Comparison of ENCODE assay signal across 12 cellular contexts in the genomic region with DNA sequence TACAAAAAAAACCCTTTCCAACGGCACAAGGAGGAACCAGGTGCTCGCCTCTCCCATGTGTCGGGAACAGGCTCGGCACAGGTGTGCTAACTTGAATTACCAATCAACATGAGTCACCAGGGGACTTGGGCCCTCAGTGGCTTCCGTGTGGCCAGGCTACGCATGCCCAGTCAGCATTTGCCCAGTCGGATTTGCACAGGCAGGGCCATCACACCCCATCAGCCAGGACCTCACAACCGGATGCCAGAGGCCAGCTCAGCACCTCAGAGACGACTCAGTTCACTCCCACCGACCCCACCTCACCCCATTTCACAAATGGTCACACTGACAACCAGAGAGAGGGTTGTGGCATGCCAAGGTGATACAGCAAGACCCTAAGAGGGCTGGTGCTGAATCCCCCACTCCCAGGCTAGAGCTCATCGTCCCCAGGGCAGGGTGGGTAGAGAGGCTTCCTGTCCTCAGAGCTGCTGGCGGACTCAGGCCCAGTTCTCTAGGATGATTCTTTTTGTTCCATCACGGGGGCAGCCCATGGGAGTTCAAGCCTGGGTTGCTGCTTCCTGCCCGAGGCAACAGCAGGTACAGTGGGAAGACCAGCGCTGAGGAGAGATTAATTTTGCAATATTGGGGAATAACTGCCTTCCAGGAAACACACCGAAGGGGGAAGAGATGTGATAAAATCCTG. TPM values are rescaled to one million over a fixed set of nuclear protein-coding genes. Genes with fewer than 3 reads are reported as not detected.
DNase-seq lines count a peak whose midpoint lies in the region; ATAC-seq, FAIRE-seq and TF ChIP-seq lines count a peak whose summit lies in the region.
"Had no signal": no experiment of that assay in that cellular context is flagged by ENCODE, and none has a peak within 500 bp of the region (broad histone marks: within the 10 kb centered on the region; RNA-seq: fewer than 3 reads in every experiment).

No MANE protein-coding gene starts in this region.

- no peak for ATAC-seq in CD4-positive, alpha-beta T cell (ENCODE audit: poor library complexity)
- ATAC-seq in pancreas (peak; percentile 72 to 83 (median 76)), GM21390 (IDR thresholded peaks at IDR 0.05; ENCODE audit: unreplicated experiment) (no peak), GM21381 (IDR thresholded peaks at IDR 0.05; ENCODE audit: unreplicated experiment) (no peak), GM19328 (IDR thresholded peaks at IDR 0.05; ENCODE audit: unreplicated experiment) (no peak)
- ATAC-seq: HCT116 had no signal

- 58 to 64% methylated on average over 16 of the region's 16 CpGs for WGBS in pancreas, 2 donors

- DNase-seq in CD4-positive, alpha-beta T cell: no peak
- no peak for DNase-seq in OCI-LY7 (ENCODE audit: low spot score)
- peak; percentile 83 to 93 (median 91) for DNase-seq in pancreas
- DNase-seq in SKM-1 (lab: John Stamatoyannopoulos, UW; ENCODE audit: unreplicated experiment): no peak
- DNase-seq: NCI-H146 had no signal

- CTCF ChIA-PET in CD4-positive, alpha-beta T cell (lab: Charles Lee): no interaction called here
- CTCF ChIA-PET in OCI-LY7 (lab: Charles Lee; ENCODE audit: unreplicated experiment): no interaction called here

- peak overlapping the region; percentile 94 for H3K27ac Mint-ChIP-seq in CD4-positive, alpha-beta T cell
- peak overlapping the region; percentile 65 for H3K27ac Mint-ChIP-seq in dendritic cell treated with granulocyte-macrophage colony-stimulating factor and Interleukin-4, amounts not matched to agents 40 ng/mL and 50 ng/mL, for 4 days

- no peaks in the 10 kb centered on the region for H3K9me3 ChIP-seq in CD4-positive, alpha-beta T cell (ENCODE audit: control insufficient read depth, low read length)
- peaks cover 26% of the 10 kb centered on the region for H3K9me3 ChIP-seq in OCI-LY7 (ENCODE audit: low read length)
- no peaks in the 10 kb centered on the region for H3K9me3 ChIP-seq in pancreas

- FAIRE-seq in pancreas (lab: Jason Lieb, UNC): no peak
- FAIRE-seq: colon had no signal

- peaks cover 87% of the 10 kb centered on the region for H3K79me2 ChIP-seq in OCI-LY7 (ENCODE audit: insufficient read depth, low read depth, low read length)

- H3K4me3 Mint-ChIP-seq in CD4-positive, alpha-beta T cell: peak overlapping the region; percentile 75
- no peak overlapping the region for H3K4me3 Mint-ChIP-seq in dendritic cell treated with granulocyte-macrophage colony-stimulating factor and Interleukin-4, amounts not matched to agents 40 ng/mL and 50 ng/mL, for 4 days

- H3K36me3 Mint-ChIP-seq in CD4-positive, alpha-beta T cell (ENCODE audit: low read depth): peaks cover 46% of the 10 kb centered on the region
- H3K36me3 Mint-ChIP-seq in dendritic cell treated with granulocyte-macrophage colony-stimulating factor and Interleukin-4, amounts not matched to agents 40 ng/mL and 50 ng/mL, for 4 days (ENCODE audit: low read depth): peaks cover 47% of the 10 kb centered on the region

- H3K9me3 Mint-ChIP-seq in CD4-positive, alpha-beta T cell: no peaks in the 10 kb centered on the region
- H3K9me3 Mint-ChIP-seq in dendritic cell treated with granulocyte-macrophage colony-stimulating factor and Interleukin-4, amounts not matched to agents 40 ng/mL and 50 ng/mL, for 4 days: no peaks in the 10 kb centered on the region

- H3K36me3 ChIP-seq in OCI-LY7 (ENCODE audit: insufficient read depth, low read length) (peaks cover 50% of the 10 kb centered on the region), pancreas (no peaks in the 10 kb centered on the region)

- H3K4me2 ChIP-seq in OCI-LY7 (ENCODE audit: low read length): peak overlapping the region; percentile 43

- TF ChIP-seq CTCF in CD4-positive, alpha-beta T cell (IDR thresholded peaks at IDR 0.05): no peak
- TF ChIP-seq CTCF in OCI-LY7 (conservative IDR thresholded peaks at IDR 0.05; ENCODE audit: low read length): no peak
- no peak for TF ChIP-seq CTCF in pancreas (IDR thresholded peaks at IDR 0.05)

- H4K20me1 ChIP-seq in OCI-LY7 (ENCODE audit: insufficient read depth, low read length): no peaks in the 10 kb centered on the region

- H3K4me1 ChIP-seq in OCI-LY7 (ENCODE audit: insufficient read depth, low read length, poor library complexity, severe bottlenecking) (peaks cover 64% of the 10 kb centered on the region), pancreas (peaks cover 30 to 76% (median 44%) of the 10 kb centered on the region in 3 donors)
- H3K4me1 ChIP-seq: parathyroid adenoma had no signal

- BruUV-seq in OCI-LY7 (replicated peaks; lab: Mats Ljungman, UMichigan): no TSS peak

- H2AFZ ChIP-seq in OCI-LY7 (ENCODE audit: low read length): no peak overlapping the region
- H2AFZ ChIP-seq: parathyroid adenoma had no signal

- peak overlapping the region; percentile 48 for H3K27ac ChIP-seq in CD4-positive, alpha-beta T cell (ENCODE audit: low read depth, low read length)
- H3K27ac ChIP-seq in OCI-LY7 (ENCODE audit: low read depth, low read length, poor library complexity, severe bottlenecking): peak overlapping the region; percentile 29
- H3K27ac ChIP-seq in pancreas: peak overlapping the region; percentile 23 to 99 (median 83)
- H3K27ac ChIP-seq: parathyroid adenoma had no signal

- no peaks in the 10 kb centered on the region for H3K27me3 ChIP-seq in CD4-positive, alpha-beta T cell (ENCODE audit: control insufficient read depth, insufficient read depth, low read length)
- no peaks in the 10 kb centered on the region for H3K27me3 ChIP-seq in pancreas

- H3K4me3 ChIP-seq in OCI-LY7 (ENCODE audit: low read depth, low read length, poor library complexity, severe bottlenecking) (peak overlapping the region; percentile 9), pancreas (no peak overlapping the region)

- no peaks in the 10 kb centered on the region for H3K27me3 Mint-ChIP-seq in CD4-positive, alpha-beta T cell
- no peaks in the 10 kb centered on the region for H3K27me3 Mint-ChIP-seq in dendritic cell treated with granulocyte-macrophage colony-stimulating factor and Interleukin-4, amounts not matched to agents 40 ng/mL and 50 ng/mL, for 4 days

- intact Hi-C loops in CD4-positive, alpha-beta T cell (cut with DNase I, micrococcal nuclease): loop anchor here in 1 of 2 experiments (1.0 kb wide), 1 partner anchor 10 kb away; no protein-coding TSS in a partner anchor
- intact Hi-C loops in OCI-LY7 (cut with micrococcal nuclease; ENCODE audit: unreplicated experiment) (no loop called here), pancreas (cut with DNase I) (no loop called here)
- intact Hi-C loops in dendritic cell treated with granulocyte-macrophage colony-stimulating factor and Interleukin-4, amounts not matched to agents 40 ng/mL and 50 ng/mL, for 4 days (cut with micrococcal nuclease): no loop called here

- no peaks in the 10 kb centered on the region for H3K9me2 ChIP-seq in OCI-LY7 (ENCODE audit: insufficient read depth, low read length)

- POLR2A ChIA-PET in CD4-positive, alpha-beta T cell (lab: Charles Lee): interaction anchor here (1.7 to 1.8 kb wide), 2 partner anchors 9 to 12 kb away, joined by 4 to 7 read pairs; no protein-coding TSS in a partner anchor
- POLR2A ChIA-PET in OCI-LY7 (lab: Charles Lee): interaction anchor here (0.8 to 1.0 kb wide), 2 partner anchors 10 to 12 kb away, joined by 3 to 4 read pairs; no protein-coding TSS in a partner anchor

- peaks cover 85% of the 10 kb centered on the region for H3K4me1 Mint-ChIP-seq in CD4-positive, alpha-beta T cell (ENCODE audit: low read depth)
- peaks cover 88% of the 10 kb centered on the region for H3K4me1 Mint-ChIP-seq in dendritic cell treated with granulocyte-macrophage colony-stimulating factor and Interleukin-4, amounts not matched to agents 40 ng/mL and 50 ng/mL, for 4 days (ENCODE audit: low read depth)

RNA-seq across cellular contexts. Expression of a gene that starts 13.6 kb away (rescaled TPM):
- 100 to 1,000 TPM; 153 to 159 TPM for total RNA-seq in CD4-positive, alpha-beta T cell
- total RNA-seq in OCI-LY7 (2014; rRNA removed; shearing (Covaris generic)): 87.8 and 93.9 TPM in 2 replicates
- total RNA-seq in OCI-LY7 (2022): 164 and 199 TPM in 2 replicates
- 100 to 1,000 TPM in 2 of 6 donors, 10 to 100 TPM in 4; 74.0 to 140 (median 91.8) TPM for total RNA-seq in pancreas
- polyA plus RNA-seq in pancreas: 100 to 1,000 TPM; 128 to 193 TPM

RNA-seq across cellular contexts. Expression of a gene that starts 59.2 kb away (rescaled TPM):
- not detected for total RNA-seq in CD4-positive, alpha-beta T cell
- not detected in 2 replicates for total RNA-seq in OCI-LY7 (2014; rRNA removed; shearing (Covaris generic))
- total RNA-seq in OCI-LY7 (2022) (not detected in 2 replicates), pancreas (1 to 10 TPM in 4 of 6 donors, under 1 TPM in 2; 0.63 to 6.7 (median 2.8) TPM)
- polyA plus RNA-seq in pancreas: 10 to 100 TPM in 1 of 2 donors, 1 to 10 TPM in 1; 7.6 to 14.6 TPM

Comparison
In these comparisons a context has a peak if more than half of its experiments do, and no peak if none do; other contexts are left out.
1. ATAC-seq: peak in pancreas (4 of 4); none in CD4-positive, alpha-beta T cell (single experiment), GM21390 (single experiment), GM21381 (single experiment) and GM19328 (single experiment).
2. DNase-seq: peak in pancreas (6 of 6); none in CD4-positive, alpha-beta T cell (0 of 10), OCI-LY7 (single experiment) and SKM-1 (single experiment).
3. H3K27ac ChIP-seq: peak in every context shown above with its lines; median percentile 83 in pancreas; 48 in CD4-positive, alpha-beta T cell; 29 in OCI-LY7.